26 cellular contexts compared by ENCODE assay signal in the genomic region with DNA sequence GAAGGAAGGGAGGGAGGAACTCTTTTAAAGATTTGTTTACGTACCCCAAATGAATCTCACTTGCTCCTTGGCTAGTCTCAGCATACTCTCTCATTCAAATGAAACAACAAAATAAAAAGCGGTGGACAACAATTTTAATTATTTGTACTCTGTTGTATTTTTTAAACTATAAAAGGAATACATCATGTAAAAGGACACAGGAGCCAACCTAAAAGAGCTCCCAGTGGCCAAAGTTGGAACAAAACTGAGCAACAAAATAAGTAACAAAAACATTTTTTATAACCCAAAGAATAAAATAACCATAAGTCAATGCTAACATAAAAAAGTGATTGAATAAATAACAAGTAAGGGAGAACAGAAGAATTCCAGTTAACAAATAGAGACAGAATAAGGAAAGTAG. TPM values are rescaled to one million over a fixed set of nuclear protein-coding genes. Genes with fewer than 3 reads are reported as not detected.
"Had no signal": no experiment of that assay in that cellular context is flagged by ENCODE, and none has a peak within 500 bp of the region (broad histone marks: within the 10 kb centered on the region; RNA-seq: fewer than 3 reads in every experiment).

No MANE protein-coding gene starts in this region.

- H3K36me3 Mint-ChIP-seq: memory B cell, naive B cell, T-cell had no signal

- H3K27ac Mint-ChIP-seq: activated CD4-positive, alpha-beta T cell treated with anti-CD3 and anti-CD28 coated beads, Interleukin-2, amount 10 ng/mL, durations not matched to agents 24 days and 14 days; activated CD8-positive, alpha-beta T cell treated with anti-CD3 and anti-CD28 coated beads, Interleukin-2, amount 10 ng/mL, durations not matched to agents 7 days and 5 days; activated naive CD8-positive, alpha-beta T cell treated with anti-CD3 and anti-CD28 coated beads, Interleukin-2, amount 50 U/mL, for 24 hours; activated T-helper 1 cell treated with anti-CD3 and anti-CD28 coated beads, Interleukin-12 subunit alpha, Interleukin-12 subunit beta, Interleukin-2, Interleukin-4 antibody, amounts not matched to agents 30 ng/mL and 10 ng/mL and 1 ng/mL, durations not matched to agents 14 hours and 24 hours and 36 hours; memory B cell; progenitor cell of endocrine pancreas; stimulated activated naive CD8-positive, alpha-beta T cell treated with anti-CD3 and anti-CD28 coated beads, Interleukin-15, Interleukin-2, amounts not matched to agents 100 ng/mL and 50 ng/mL, for 24 hours; T-cell; T-helper 2 cell treated with Interferon-gamma antibody and Interleukin-4, amounts not matched to agents 5 μg/mL and 100 μg/mL, for 36 hours had no signal

- H3K36me3 ChIP-seq: esophagus squamous epithelium, heart right ventricle, tibial artery had no signal

- H3K4me1 ChIP-seq: body of pancreas, esophagus squamous epithelium, heart right ventricle, tibial artery had no signal

- H3K27me3 Mint-ChIP-seq: memory B cell had no signal

- H3K27ac ChIP-seq: body of pancreas, esophagus squamous epithelium, heart right ventricle, tibial artery, VCaP had no signal

- H3K9me3 Mint-ChIP-seq: activated CD4-positive, alpha-beta T cell treated with anti-CD3 and anti-CD28 coated beads, Interleukin-2, amount 10 ng/mL, durations not matched to agents 24 days and 14 days; activated naive CD8-positive, alpha-beta T cell treated with anti-CD3 and anti-CD28 coated beads, Interleukin-2, amount 50 U/mL, for 24 hours; activated T-helper 1 cell treated with anti-CD3 and anti-CD28 coated beads, Interleukin-12 subunit alpha, Interleukin-12 subunit beta, Interleukin-2, Interleukin-4 antibody, amounts not matched to agents 30 ng/mL and 10 ng/mL and 1 ng/mL, durations not matched to agents 14 hours and 24 hours and 36 hours; T-helper 2 cell treated with Interferon-gamma antibody and Interleukin-4, amounts not matched to agents 5 μg/mL and 100 μg/mL, for 36 hours had no signal

- H3K4me3 Mint-ChIP-seq: activated CD4-positive, alpha-beta T cell treated with anti-CD3 and anti-CD28 coated beads, Interleukin-2, amount 10 ng/mL, durations not matched to agents 24 days and 14 days; activated CD8-positive, alpha-beta T cell treated with anti-CD3 and anti-CD28 coated beads, Interleukin-2, amount 10 ng/mL, durations not matched to agents 7 days and 5 days; activated naive CD8-positive, alpha-beta T cell treated with anti-CD3 and anti-CD28 coated beads, Interleukin-2, amount 50 U/mL, for 24 hours; activated T-helper 1 cell treated with anti-CD3 and anti-CD28 coated beads, Interleukin-12 subunit alpha, Interleukin-12 subunit beta, Interleukin-2, Interleukin-4 antibody, amounts not matched to agents 30 ng/mL and 10 ng/mL and 1 ng/mL, durations not matched to agents 14 hours and 24 hours and 36 hours; memory B cell; naive B cell; stimulated activated naive CD8-positive, alpha-beta T cell treated with anti-CD3 and anti-CD28 coated beads, Interleukin-15, Interleukin-2, amounts not matched to agents 100 ng/mL and 50 ng/mL, for 24 hours; T-cell; T-helper 2 cell treated with Interferon-gamma antibody and Interleukin-4, amounts not matched to agents 5 μg/mL and 100 μg/mL, for 36 hours had no signal

- H3K4me1 Mint-ChIP-seq: activated CD4-positive, alpha-beta T cell treated with anti-CD3 and anti-CD28 coated beads, Interleukin-2, amount 10 ng/mL, durations not matched to agents 24 days and 14 days; memory B cell; T-cell had no signal

- H3K9me3 ChIP-seq: body of pancreas, esophagus squamous epithelium, heart right ventricle, tibial artery had no signal

- FAIRE-seq: keratinocyte, urothelium cell line had no signal

- H3K27me3 ChIP-seq: body of pancreas, esophagus squamous epithelium, heart right ventricle, tibial artery had no signal

- ATAC-seq: activated CD4-positive, CD25-positive, alpha-beta regulatory T cell treated with anti-CD3 and anti-CD28 coated beads, Interleukin-2, amount 50 U/mL, for 24 hours; activated CD8-positive, alpha-beta T cell treated with anti-CD3 and anti-CD28 coated beads, Interleukin-2, amount 10 ng/mL, durations not matched to agents 7 days and 5 days; activated naive CD8-positive, alpha-beta T cell treated with anti-CD3 and anti-CD28 coated beads, Interleukin-2, amount 50 U/mL, for 24 hours; body of pancreas; heart right ventricle; left colon; T-cell had no signal

- H3K4me3 ChIP-seq: body of pancreas, esophagus squamous epithelium, heart right ventricle, tibial artery had no signal

- DNase-seq: activated CD4-positive, alpha-beta T cell treated with anti-CD3 and anti-CD28 coated beads, Interleukin-2, amount 10 ng/mL, durations not matched to agents 24 days and 14 days; activated CD8-positive, alpha-beta T cell treated with anti-CD3 and anti-CD28 coated beads, Interleukin-2, amount 10 ng/mL, durations not matched to agents 7 days and 5 days; activated gamma-delta T cell; activated naive CD4-positive, alpha-beta T cell treated with anti-CD3 and anti-CD28 coated beads, Interleukin-2, amount 50 U/mL, for 16 hours; activated naive CD8-positive, alpha-beta T cell treated with anti-CD3 and anti-CD28 coated beads, Interleukin-2, amount 50 U/mL, for 24 hours; body of pancreas; dermis blood vessel endothelial cell; effector CD8-positive, alpha-beta T cell; esophagus squamous epithelium; heart right ventricle; left colon; naive B cell; retina; stimulated activated CD4-positive, alpha-beta T cell treated with anti-CD3 and anti-CD28 coated beads, Interleukin-4, amount 100 ng/mL, for 4 hours; substantia nigra; T-cell; tibial artery had no signal

RNA-seq across cellular contexts. Expression of a gene that starts 24.4 kb away (rescaled TPM):
- total RNA-seq: activated CD4-positive, alpha-beta T cell treated with anti-CD3 and anti-CD28 coated beads, Interleukin-2, amount 10 ng/mL, durations not matched to agents 24 days and 14 days; activated T-helper 1 cell treated with anti-CD3 and anti-CD28 coated beads, Interleukin-12 subunit alpha, Interleukin-12 subunit beta, Interleukin-2, Interleukin-4 antibody, amounts not matched to agents 30 ng/mL and 10 ng/mL and 1 ng/mL, durations not matched to agents 14 hours and 24 hours and 36 hours; dermis blood vessel endothelial cell had no signal
